ENCODE assay signal across 11 cellular contexts in genomic region chr11:78371221-78371899, GRCh38. TPM values are rescaled to one million over a fixed set of nuclear protein-coding genes. Genes with fewer than 3 reads are reported as not detected.
DNase-seq lines count a peak whose midpoint lies in the region; ATAC-seq and TF ChIP-seq lines count a peak whose summit lies in the region.
"Had no signal": no experiment of that assay in that cellular context is flagged by ENCODE, and none has a peak within 500 bp of the region (broad histone marks: within the 10 kb centered on the region; RNA-seq: fewer than 3 reads in every experiment).

No MANE protein-coding gene starts in this region.

- H2AK5ac ChIP-seq in mesenchymal stem cell (ENCODE audit: low read length, severe bottlenecking) = no peak overlapping the region

- no peaks in the 10 kb centered on the region for H3K36me3 ChIP-seq in mesenchymal stem cell (ENCODE audit: control insufficient read depth in 1 of 2, insufficient read depth in 2 of 2, low read depth in 1 of 2, low read length in 2 of 2)
- no peaks in the 10 kb centered on the region for H3K36me3 ChIP-seq in aorta (ENCODE audit: control insufficient read depth in 1 of 2, insufficient read depth in 2 of 2, low read length in 1 of 2)
- H3K36me3 ChIP-seq in mucosa of descending colon (ENCODE audit: low read depth) = no peaks in the 10 kb centered on the region
- H3K36me3 ChIP-seq in spleen = no peaks in the 10 kb centered on the region

- H3K9me3 Mint-ChIP-seq in T-helper 2 cell treated with Interferon-gamma antibody and Interleukin-4, amounts not matched to agents 5 μg/mL and 100 μg/mL, for 36 hours = peaks cover 5% of the 10 kb centered on the region

- H4K91ac ChIP-seq in mesenchymal stem cell (ENCODE audit: low read length) = no peak overlapping the region

- TF ChIP-seq CTCF in mucosa of descending colon (IDR thresholded peaks at IDR 0.05) (no peak), spleen (IDR thresholded peaks at IDR 0.05 in 8 of 11, conservative IDR thresholded peaks at IDR 0.05 in 3 of 11) (no peak)

- no peak for DNase-seq in T-helper 2 cell treated with Interferon-gamma antibody and Interleukin-4, amounts not matched to agents 5 μg/mL and 100 μg/mL, for 36 hours (ENCODE audit: low spot score)
- no peak for DNase-seq in T-helper 2 cell
- DNase-seq in mesenchymal stem cell = no peak
- DNase-seq in aorta = no peak
- DNase-seq in mucosa of descending colon = no peak
- DNase-seq in spleen = no peak
- no peak for DNase-seq in NK-92 treated with Interleukin-12 subunit alpha and Interleukin-12 subunit beta, amount 100 ng/mL, for 24 hours (lab: John Stamatoyannopoulos, UW)
- DNase-seq: activated CD8-positive, alpha-beta memory T cell treated with anti-CD3 and anti-CD28 coated beads, Interleukin-2, amount 50 U/mL, for 48 hours; GDM1; NCI-H1105 had no signal

- no peak overlapping the region for H3K4me2 ChIP-seq in mesenchymal stem cell (ENCODE audit: low read length, poor library complexity, severe bottlenecking)

- intact Hi-C loops in aorta (cut with DNase I) (no loop called here), mucosa of descending colon (cut with DNase I, micrococcal nuclease) (no loop called here), spleen (cut with DNase I; ENCODE audit: low total_unique reads) (no loop called here)

- peak overlapping the region; percentile 67 for H3K9ac ChIP-seq in mesenchymal stem cell (ENCODE audit: low read length)

- no peak overlapping the region for H2BK12ac ChIP-seq in mesenchymal stem cell (ENCODE audit: low read length in 2 of 2)

- H3K27me3 ChIP-seq in mesenchymal stem cell (ENCODE audit: control insufficient read depth in 1 of 2, insufficient read depth in 1 of 2, low read length in 2 of 2) = no peaks in the 10 kb centered on the region
- no peaks in the 10 kb centered on the region for H3K27me3 ChIP-seq in aorta (ENCODE audit: control insufficient read depth in 1 of 2, insufficient read depth in 2 of 2, low read length in 1 of 2)
- H3K27me3 ChIP-seq in spleen (replicated peaks in 1 of 7) = no peaks in the 10 kb centered on the region

- no peak overlapping the region for H2AFZ ChIP-seq in mesenchymal stem cell (ENCODE audit: low read depth, low read length)

- H3K4me1 ChIP-seq in mesenchymal stem cell (ENCODE audit: control insufficient read depth, insufficient read depth, low read depth, low read length) = no peaks in the 10 kb centered on the region
- H3K4me1 ChIP-seq in aorta (ENCODE audit: control insufficient read depth in 1 of 2, insufficient read depth in 2 of 2, low read length in 2 of 2) = peaks cover 6 to 7% of the 10 kb centered on the region in 2 donors
- peaks cover 14% of the 10 kb centered on the region for H3K4me1 ChIP-seq in mucosa of descending colon (ENCODE audit: low read depth)
- H3K4me1 ChIP-seq in spleen = peaks cover 0 to 28% (median 6%) of the 10 kb centered on the region in 6 donors

- no peak overlapping the region for H2BK15ac ChIP-seq in mesenchymal stem cell (ENCODE audit: low read depth, poor library complexity, severe bottlenecking)

- no peaks in the 10 kb centered on the region for H3K27me3 Mint-ChIP-seq in T-helper 2 cell treated with Interferon-gamma antibody and Interleukin-4, amounts not matched to agents 5 μg/mL and 100 μg/mL, for 36 hours (ENCODE audit: low read depth)

- H3K4me3 ChIP-seq in mesenchymal stem cell (ENCODE audit: insufficient read depth in 1 of 2, low read depth in 1 of 2, low read length in 2 of 2) = peak overlapping the region in 1 of 2 experiments; percentile 56
- no peak overlapping the region for H3K4me3 ChIP-seq in aorta (ENCODE audit: low read length in 2 of 2)
- H3K4me3 ChIP-seq in mucosa of descending colon = no peak overlapping the region
- no peak overlapping the region for H3K4me3 ChIP-seq in spleen

- no peak overlapping the region for H2BK120ac ChIP-seq in mesenchymal stem cell (ENCODE audit: low read depth, low read length)

- H3K27ac Mint-ChIP-seq in T-helper 2 cell treated with Interferon-gamma antibody and Interleukin-4, amounts not matched to agents 5 μg/mL and 100 μg/mL, for 36 hours = peak overlapping the region; percentile 43

- peaks cover 42% of the 10 kb centered on the region for H3K36me3 Mint-ChIP-seq in T-helper 2 cell treated with Interferon-gamma antibody and Interleukin-4, amounts not matched to agents 5 μg/mL and 100 μg/mL, for 36 hours (ENCODE audit: low read depth)

- WGBS in mesenchymal stem cell = 60% methylated on average over 4 of the region's 5 CpGs
- 17% methylated on average over 5 of the region's 5 CpGs for WGBS in aorta, 2 donors
- 44 to 64% (median 56%) methylated on average over 5 of the region's 5 CpGs for WGBS in spleen, 5 donors

- TF ChIP-seq POLR2A in spleen (IDR thresholded peaks at IDR 0.05) = no peak

- H3K27ac ChIP-seq in angular gyrus (ENCODE audit: low read depth, low read length) (peak overlapping the region; percentile 75), mesenchymal stem cell (ENCODE audit: low read length, poor library complexity, severe bottlenecking) (no peak overlapping the region), aorta (ENCODE audit: low read depth in 1 of 2, low read length in 2 of 2) (no peak overlapping the region), spleen (no peak overlapping the region)

- H3K79me1 ChIP-seq in mesenchymal stem cell (replicated peaks; ENCODE audit: low read length, poor library complexity, severe bottlenecking) = peaks cover 13% of the 10 kb centered on the region

- H4K8ac ChIP-seq in mesenchymal stem cell (ENCODE audit: low read length) = no peak overlapping the region

- H3K4me1 Mint-ChIP-seq in T-helper 2 cell treated with Interferon-gamma antibody and Interleukin-4, amounts not matched to agents 5 μg/mL and 100 μg/mL, for 36 hours (ENCODE audit: low read depth) = peaks cover 56% of the 10 kb centered on the region

- no peak overlapping the region for H3K4ac ChIP-seq in mesenchymal stem cell (ENCODE audit: low read depth in 1 of 2, low read length in 2 of 2)

- H2BK5ac ChIP-seq in mesenchymal stem cell (ENCODE audit: low read depth, low read length, poor library complexity, severe bottlenecking) = no peak overlapping the region

- peak; percentile 27 for ATAC-seq in aorta (ENCODE audit: low FRiP score)
- ATAC-seq in mucosa of descending colon = no peak

- H3K23ac ChIP-seq in mesenchymal stem cell (ENCODE audit: low read length in 2 of 2) = no peak overlapping the region

- no peaks in the 10 kb centered on the region for H3K9me3 ChIP-seq in mesenchymal stem cell (ENCODE audit: control insufficient read depth, low read length)
- H3K9me3 ChIP-seq in aorta (ENCODE audit: control insufficient read depth, low read length) = no peaks in the 10 kb centered on the region
- no peaks in the 10 kb centered on the region for H3K9me3 ChIP-seq in mucosa of descending colon
- no peaks in the 10 kb centered on the region for H3K9me3 ChIP-seq in spleen

- no peak overlapping the region for H3K14ac ChIP-seq in mesenchymal stem cell (ENCODE audit: low read length in 2 of 2)

- H3K4me3 Mint-ChIP-seq in T-helper 2 cell treated with Interferon-gamma antibody and Interleukin-4, amounts not matched to agents 5 μg/mL and 100 μg/mL, for 36 hours = no peak overlapping the region

- no peak overlapping the region for H3K18ac ChIP-seq in mesenchymal stem cell (ENCODE audit: low read depth in 1 of 2, low read length in 2 of 2)

RNA-seq across cellular contexts. Expression of gene GAB2, which starts 46.3 kb away (rescaled TPM):
- polyA plus RNA-seq in mesenchymal stem cell (2013, experiment 1 of 2) = 9.8 TPM
- polyA plus RNA-seq in mesenchymal stem cell (2013, experiment 2 of 2) = 9.2 TPM
- 10 to 100 TPM; 80.9 to 82.6 TPM for total RNA-seq in aorta
- polyA plus RNA-seq in aorta = 10 to 100 TPM; 19.3 to 29.4 TPM
- 10 to 100 TPM; 21.5 to 36.1 (median 26.6) TPM for total RNA-seq in mucosa of descending colon
- total RNA-seq in spleen = 10 to 100 TPM; 43.9 to 57.7 (median 50.0) TPM
- polyA plus RNA-seq in spleen = 1 to 10 TPM; 2.3 to 6.8 (median 2.5) TPM
